Comparison of ENCODE assay signal across 27 cellular contexts in genomic region chr3:9469953-9470352, GRCh38.
"Had no signal": no experiment of that assay in that cellular context is flagged by ENCODE, and none has a peak within 500 bp of the region (broad histone marks: within the 10 kb centered on the region; RNA-seq: fewer than 3 reads in every experiment).

No MANE protein-coding gene starts in this region.

- H3K27me3 ChIP-seq: adrenal gland, ascending aorta, brain microvascular endothelial cell, esophagus muscularis mucosa, foreskin keratinocyte, right atrium auricular region, tibial nerve had no signal

- H3K4me3 ChIP-seq: adrenal gland, ascending aorta, esophagus muscularis mucosa, left ventricle myocardium inferior, lung, right atrium auricular region, SK-N-MC, smooth muscle cell, tibial nerve had no signal

- H3K4me1 ChIP-seq: adrenal gland, ascending aorta, esophagus muscularis mucosa, foreskin keratinocyte, left ventricle myocardium inferior, right atrium auricular region had no signal

- H3K4me1 Mint-ChIP-seq: mesothelial cell of epicardium, neural crest cell had no signal

- H3K9ac ChIP-seq: parathyroid adenoma had no signal

- H3K9me3 Mint-ChIP-seq: activated CD4-positive, alpha-beta memory T cell treated with anti-CD3 and anti-CD28 coated beads for 36 hours; mesothelial cell of epicardium; naive B cell; neural crest cell had no signal

- H3K27ac Mint-ChIP-seq: activated CD4-positive, alpha-beta memory T cell treated with anti-CD3 and anti-CD28 coated beads for 36 hours; mesothelial cell of epicardium had no signal

- ATAC-seq: foreskin keratinocyte had no signal

- DNase-seq: activated CD4-positive, alpha-beta memory T cell treated with anti-CD3 and anti-CD28 coated beads for 36 hours; activated CD4-positive, alpha-beta T cell treated with anti-CD3 and anti-CD28 coated beads for 48 hours; activated CD8-positive, alpha-beta memory T cell treated with anti-CD3 and anti-CD28 coated beads, Interleukin-2, amount 50 U/mL, for 4 hours; activated naive CD4-positive, alpha-beta T cell; activated T-cell treated with anti-CD3 and anti-CD28 coated beads, Interleukin-2, amount 50 U/mL, for 1 hour; adrenal gland; brain microvascular endothelial cell; caudate nucleus; foreskin keratinocyte; left ventricle myocardium inferior; naive B cell; occipital lobe; stimulated activated CD4-positive, alpha-beta T cell treated with anti-CD3 and anti-CD28 coated beads, Interleukin-15, amount 100 ng/mL, for 24 hours; stimulated activated CD4-positive, alpha-beta T cell treated with anti-CD3 and anti-CD28 coated beads, Interleukin-2, amount 100 ng/mL, for 24 hours; stimulated activated naive CD4-positive, alpha-beta T cell treated with Interleukin-2 at 50 U/mL for 16 hours; T-helper 9 cell had no signal

- H3K4me3 Mint-ChIP-seq: activated CD4-positive, alpha-beta memory T cell treated with anti-CD3 and anti-CD28 coated beads for 36 hours; mesothelial cell of epicardium; naive B cell; neural crest cell had no signal

- H3K9me3 ChIP-seq: adrenal gland, ascending aorta, esophagus muscularis mucosa, left ventricle myocardium inferior, right atrium auricular region, tibial nerve had no signal

- H3K27me3 Mint-ChIP-seq: activated CD4-positive, alpha-beta memory T cell treated with anti-CD3 and anti-CD28 coated beads for 36 hours; naive B cell had no signal

- H3K27ac ChIP-seq: ascending aorta, brain microvascular endothelial cell, esophagus muscularis mucosa, foreskin keratinocyte, left ventricle myocardium inferior, parathyroid adenoma, right atrium auricular region, SK-N-MC, tibial nerve, VCaP had no signal
